Comparison of ENCODE assay signal across 1 cellular context in genomic region chr10:42782446-42783180, GRCh38.
TF ChIP-seq lines count a peak whose summit lies in the region.

TSS of gene BMS1 (plus strand) at chr10:42782795. CDS start at chr10:42784395, 1,600 bp downstream.

TF ChIP-seq in HEK293, 187 proteins besides CTCF, POLR2A, EP300 and RAD21 (continued from another document and continues in another):
- peak; percentile 40; the same call in 1 of the 2 replicates for TF ChIP-seq PRDM4 (tag by site-specific recombination; IDR thresholded peaks at IDR 0.05)
- TF ChIP-seq ZNF558 (tag by site-specific recombination; IDR thresholded peaks at IDR 0.05): peak; percentile 20; the same call in 1 of the 2 replicates
- peak; percentile 89 for TF ChIP-seq ZNF692 (tag by site-specific recombination; IDR thresholded peaks at IDR 0.05)
- TF ChIP-seq ZNF354C (tag by site-specific recombination; IDR thresholded peaks at IDR 0.05; ENCODE audit: borderline replicate concordance, low read depth): 0 out of 2 replicates have a peak, but pooled peaks have one; percentile 18
- TF ChIP-seq ZNF701 (tag by site-specific recombination; IDR thresholded peaks at IDR 0.05): peak; percentile 55; the same call in 1 of the 2 replicates
- peak; percentile 73 for TF ChIP-seq ZBTB44 (tag by site-specific recombination; IDR thresholded peaks at IDR 0.05)
- TF ChIP-seq ZNF792 (tag by site-specific recombination; IDR thresholded peaks at IDR 0.05): no peak
- peak; percentile 55; the same call in 1 of the 2 replicates for TF ChIP-seq ZNF768 (tag by site-specific recombination; IDR thresholded peaks at IDR 0.05)
- 0 out of 2 replicates have a peak, but pooled peaks have one; percentile 64 for TF ChIP-seq AEBP2 (tag by site-specific recombination; IDR thresholded peaks at IDR 0.05; ENCODE audit: borderline replicate concordance)
- TF ChIP-seq ZSCAN4 (tag by site-specific recombination; IDR thresholded peaks at IDR 0.05): peak; percentile 64
- TF ChIP-seq SP3 (tag by site-specific recombination; IDR thresholded peaks at IDR 0.05): peak; percentile 73
- peak; percentile 58; the same call in 1 of the 2 replicates for TF ChIP-seq ZBTB48 (tag by site-specific recombination; IDR thresholded peaks at IDR 0.05)
- no peak for TF ChIP-seq ZFP3 (tag by site-specific recombination; IDR thresholded peaks at IDR 0.05; ENCODE audit: low read depth)
- TF ChIP-seq INSM2 (tag by site-specific recombination; IDR thresholded peaks at IDR 0.05): peak; percentile 90
- peak; percentile 89 for TF ChIP-seq ZBTB8A (tag by site-specific recombination; IDR thresholded peaks at IDR 0.05)
- peak; percentile 82 for TF ChIP-seq SCRT1 (tag by site-specific recombination; IDR thresholded peaks at IDR 0.05; ENCODE audit: borderline replicate concordance)
- TF ChIP-seq ZNF2 (tag by site-specific recombination; IDR thresholded peaks at IDR 0.05): peak; percentile 97
- TF ChIP-seq ZNF211 (tag by site-specific recombination; IDR thresholded peaks at IDR 0.05; ENCODE audit: low read depth): no peak
- TF ChIP-seq ZNF140 (tag by site-specific recombination; IDR thresholded peaks at IDR 0.05): no peak
- TF ChIP-seq ZNF555 (tag by site-specific recombination; conservative IDR thresholded peaks at IDR 0.05): no peak
- TF ChIP-seq BCL6B (tag by site-specific recombination; IDR thresholded peaks at IDR 0.05): no peak
- no peak for TF ChIP-seq ZNF16 (tag by site-specific recombination; IDR thresholded peaks at IDR 0.05; ENCODE audit: low read depth)
- peak; percentile 94 for TF ChIP-seq SP7 (tag by site-specific recombination; IDR thresholded peaks at IDR 0.05)
- no peak for TF ChIP-seq HOXC10 (CRISPR knock-in tag; IDR thresholded peaks at IDR 0.05)
- TF ChIP-seq ZNF239 (tag by site-specific recombination; IDR thresholded peaks at IDR 0.05): peak; percentile 84; the same call in 1 of the 2 replicates
- no peak for TF ChIP-seq ELK4 (IDR thresholded peaks at IDR 0.05; ENCODE audit: borderline replicate concordance, low read depth, low read length)
- peak; percentile 53; the same call in 1 of the 2 replicates for TF ChIP-seq EGR2 (tag by site-specific recombination; IDR thresholded peaks at IDR 0.05; ENCODE audit: low read depth)
- TF ChIP-seq PATZ1 (tag by site-specific recombination; IDR thresholded peaks at IDR 0.05): peak; percentile 70
- no peak for TF ChIP-seq ZNF560 (tag by site-specific recombination; IDR thresholded peaks at IDR 0.05; ENCODE audit: borderline replicate concordance)
- TF ChIP-seq ZNF341 (tag by site-specific recombination; IDR thresholded peaks at IDR 0.05; ENCODE audit: low read depth): peak; percentile 93
- no peak for TF ChIP-seq HOXA7 (CRISPR knock-in tag; IDR thresholded peaks at IDR 0.05; ENCODE audit: borderline replicate concordance)
- TF ChIP-seq ZNF114 (tag by site-specific recombination; IDR thresholded peaks at IDR 0.05): no peak
- peak; percentile 67; the same call in 1 of the 2 replicates for TF ChIP-seq KLF9 (tag by site-specific recombination; IDR thresholded peaks at IDR 0.05; ENCODE audit: low read depth)
- no peak for TF ChIP-seq ZNF426 (tag by site-specific recombination; IDR thresholded peaks at IDR 0.05)
- TF ChIP-seq TCF7L2 (IDR thresholded peaks at IDR 0.05; ENCODE audit: borderline replicate concordance, low read depth, low read length): no peak; the same call in 1 of the 2 replicates
- no peak for TF ChIP-seq ZNF433 (tag by site-specific recombination; IDR thresholded peaks at IDR 0.05; ENCODE audit: low read depth)
- TF ChIP-seq BCL11A (tag by site-specific recombination; IDR thresholded peaks at IDR 0.05; ENCODE audit: low read depth): no peak
- no peak for TF ChIP-seq ZNF837 (tag by site-specific recombination; IDR thresholded peaks at IDR 0.05)
- TF ChIP-seq ZNF214 (tag by site-specific recombination; IDR thresholded peaks at IDR 0.05; ENCODE audit: borderline replicate concordance): no peak
- TF ChIP-seq ZNF121 (tag by site-specific recombination; IDR thresholded peaks at IDR 0.05): peak; percentile 36; the same call in 1 of the 2 replicates
- TF ChIP-seq ZNF654 (tag by site-specific recombination; IDR thresholded peaks at IDR 0.05; ENCODE audit: low read depth): no peak; the same call in 1 of the 2 replicates
- no peak; the same call in 1 of the 2 replicates for TF ChIP-seq ZNF10 (tag by site-specific recombination; IDR thresholded peaks at IDR 0.05)
- TF ChIP-seq ZNF24 (tag by site-specific recombination; IDR thresholded peaks at IDR 0.05): peak; percentile 88
- TF ChIP-seq ZNF707 (tag by site-specific recombination; IDR thresholded peaks at IDR 0.05): 0 out of 2 replicates have a peak, but pooled peaks have one; percentile 13
- no peak for TF ChIP-seq ZNF529 (tag by site-specific recombination; IDR thresholded peaks at IDR 0.05; ENCODE audit: insufficient replicate concordance)
- TF ChIP-seq OVOL3 (tag by site-specific recombination; IDR thresholded peaks at IDR 0.05): peak; percentile 41; the same call in 1 of the 2 replicates
- TF ChIP-seq ZNF704 (tag by site-specific recombination; IDR thresholded peaks at IDR 0.05): no peak
